Comparison of ENCODE assay signal across 8 cellular contexts in the genomic region with DNA sequence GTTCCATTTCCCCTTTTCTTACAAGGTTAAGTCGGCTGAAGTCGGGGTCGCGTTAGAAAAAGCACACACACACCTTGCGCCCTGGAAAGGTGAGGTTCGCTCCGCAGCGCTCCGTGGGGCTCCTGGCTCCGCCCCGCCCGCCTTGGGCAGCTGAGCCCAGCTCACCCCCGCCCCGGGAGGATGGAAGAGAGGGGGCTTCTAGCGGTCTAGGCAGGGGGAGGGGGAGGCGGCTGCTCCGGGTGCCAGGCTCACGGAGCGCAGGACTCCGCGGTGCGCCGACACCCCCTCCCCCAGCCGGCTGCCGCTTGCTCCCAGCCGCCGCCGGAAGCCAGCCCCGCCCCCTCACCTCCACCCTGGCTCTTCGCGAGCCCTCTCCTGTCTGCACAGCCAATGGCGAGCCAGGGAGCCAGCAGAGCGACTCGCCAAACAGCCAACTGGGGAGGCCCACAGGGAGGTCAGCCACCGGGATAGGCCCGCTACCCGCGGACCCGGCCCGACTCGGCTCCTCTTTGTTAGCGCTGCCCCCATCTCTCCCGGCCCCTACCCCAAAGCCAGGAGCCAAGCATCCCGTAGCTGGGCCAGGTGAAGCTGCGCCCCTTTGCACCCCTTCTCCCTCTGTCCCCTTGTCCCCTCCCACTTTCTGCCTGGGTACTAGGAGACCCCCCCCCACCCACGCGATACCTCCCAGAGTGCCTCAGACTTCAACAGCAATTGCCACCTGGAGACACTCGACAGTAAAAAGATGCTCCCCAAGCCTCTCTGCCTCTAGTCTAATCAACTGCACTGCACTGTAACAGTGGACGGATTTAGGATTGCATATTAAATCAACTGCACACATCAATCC. TPM values are rescaled to one million over a fixed set of nuclear protein-coding genes. Genes with fewer than 3 reads are reported as not detected.
DNase-seq lines count a peak whose midpoint lies in the region; ATAC-seq, FAIRE-seq and TF ChIP-seq lines count a peak whose summit lies in the region.

No MANE protein-coding gene starts in this region.

- H3K9me3 ChIP-seq in WERI-Rb-1 (ENCODE audit: severe bottlenecking) (no peaks in the 10 kb centered on the region), smooth muscle cell (replicated peaks; ENCODE audit: low read depth) (no peaks in the 10 kb centered on the region)

- H3K4me1 ChIP-seq in ACC112 (ENCODE audit: control insufficient read depth, insufficient read depth, low read length, unreplicated experiment) (peaks cover 39% of the 10 kb centered on the region), smooth muscle cell (ENCODE audit: low read depth) (peaks cover 22% of the 10 kb centered on the region)

- peak overlapping the region; percentile 70 for H2AFZ ChIP-seq in ACC112 (ENCODE audit: low read length, unreplicated experiment)
- peak overlapping the region; percentile 89 for H2AFZ ChIP-seq in smooth muscle cell (ENCODE audit: low read depth)

- H4K20me1 ChIP-seq in smooth muscle cell (ENCODE audit: low read depth), result peaks cover 42% of the 10 kb centered on the region

- H3K27me3 ChIP-seq in ACC112 (ENCODE audit: insufficient read depth, low read length), result no peaks in the 10 kb centered on the region
- H3K27me3 ChIP-seq in WERI-Rb-1 (ENCODE audit: insufficient read depth, low read depth, severe bottlenecking), result no peaks in the 10 kb centered on the region
- no peaks in the 10 kb centered on the region for H3K27me3 ChIP-seq in bronchial epithelial cell (ENCODE audit: control insufficient read depth, insufficient read depth, low read length)
- H3K27me3 ChIP-seq in smooth muscle cell (ENCODE audit: low read depth), result no peaks in the 10 kb centered on the region

- no peaks in the 10 kb centered on the region for H3K36me3 ChIP-seq in ACC112 (ENCODE audit: insufficient read depth, low read length)
- H3K36me3 ChIP-seq in WERI-Rb-1, result no peaks in the 10 kb centered on the region
- no peaks in the 10 kb centered on the region for H3K36me3 ChIP-seq in bronchial epithelial cell (ENCODE audit: control insufficient read depth, insufficient read depth, low read length)
- H3K36me3 ChIP-seq in smooth muscle cell (ENCODE audit: low read depth), result no peaks in the 10 kb centered on the region

- ATAC-seq in GM18870 (IDR thresholded peaks at IDR 0.05; ENCODE audit: unreplicated experiment), result peak; percentile 81
- ATAC-seq in HG03108 (IDR thresholded peaks at IDR 0.05; ENCODE audit: unreplicated experiment), result peak; percentile 96

- TF ChIP-seq CTCF in WERI-Rb-1 (IDR thresholded peaks at IDR 0.05; ENCODE audit: low read depth, low read length), result no peak
- TF ChIP-seq CTCF in bronchial epithelial cell (IDR thresholded peaks at IDR 0.05; ENCODE audit: insufficient read depth, low read length, severe bottlenecking), result no peak
- TF ChIP-seq CTCF in smooth muscle cell (IDR thresholded peaks at IDR 0.05; ENCODE audit: borderline replicate concordance, insufficient read depth, poor library complexity, severe bottlenecking), result no peak

- peak overlapping the region; percentile 94 for H3K4me3 ChIP-seq in ACC112 (ENCODE audit: low read depth, low read length)
- peak overlapping the region; percentile 84 for H3K4me3 ChIP-seq in WERI-Rb-1 (ENCODE audit: low read depth, low read length)
- H3K4me3 ChIP-seq in bronchial epithelial cell (ENCODE audit: low read depth, low read length), result peak overlapping the region; percentile 66
- H3K4me3 ChIP-seq in smooth muscle cell, result peak overlapping the region; percentile 89

- H3K4me2 ChIP-seq in smooth muscle cell, result peak overlapping the region; percentile 84

- peaks cover 11% of the 10 kb centered on the region for H3F3A ChIP-seq in smooth muscle cell (ENCODE audit: low read depth)

- peak overlapping the region; percentile 96 for H3K9ac ChIP-seq in smooth muscle cell (ENCODE audit: low read depth)

- WGBS in smooth muscle cell (ENCODE audit: low lambda C conversion rate), result 2% methylated on average over 27 of the region's 49 CpGs

- DNase-seq in NCI-H2171 treated with DMSO at 0.1 percent for 48 hours (lab: John Stamatoyannopoulos, UW) (peak; percentile 98), WERI-Rb-1 (peak; percentile 99), bronchial epithelial cell (ENCODE audit: low read depth) (peak; percentile 90), iPS-NIHi7 (ENCODE audit: extremely low spot score) (peak; percentile 100), smooth muscle cell (lab: John Stamatoyannopoulos, UW; ENCODE audit: unreplicated experiment) (peak; percentile 83)

- peaks cover 56% of the 10 kb centered on the region for H3K79me2 ChIP-seq in ACC112 (ENCODE audit: control insufficient read depth, insufficient read depth, low read length, unreplicated experiment)
- peaks cover 62% of the 10 kb centered on the region for H3K79me2 ChIP-seq in smooth muscle cell (ENCODE audit: low read depth)

- H3K27ac ChIP-seq in ACC112 (ENCODE audit: low read depth, low read length) (peak overlapping the region; percentile 91), WERI-Rb-1 (peak overlapping the region; percentile 87), smooth muscle cell (ENCODE audit: low read depth) (peak overlapping the region; percentile 97)

- FAIRE-seq in bronchial epithelial cell (lab: Jason Lieb, UNC), result no peak

RNA-seq across cellular contexts. Expression of a gene that starts 30.2 kb away (rescaled TPM):
- total RNA-seq in bronchial epithelial cell (3.2 and 3.6 TPM in 2 replicates), smooth muscle cell (10.6 and 20.5 TPM in 2 replicates)
- polyA plus RNA-seq in smooth muscle cell, result 28.0 and 35.9 TPM in 2 replicates

RNA-seq across cellular contexts. Expression of a gene that starts 42.5 kb away (rescaled TPM):
- 17.3 and 17.6 TPM in 2 replicates for total RNA-seq in bronchial epithelial cell
- 30.0 and 37.6 TPM in 2 replicates for total RNA-seq in smooth muscle cell
- 58.9 and 59.3 TPM in 2 replicates for polyA plus RNA-seq in smooth muscle cell

Comparison
In these comparisons a context has a peak if more than half of its experiments do, and no peak if none do; other contexts are left out.
1. Peak in every context shown above with its lines: DNase-seq, ATAC-seq, H3K4me3 ChIP-seq and H3K27ac ChIP-seq.